8 cellular contexts compared by ENCODE assay signal in genomic region chr10:119206603-119207366, GRCh38. TPM values are rescaled to one million over a fixed set of nuclear protein-coding genes. Genes with fewer than 3 reads are reported as not detected.
DNase-seq lines count a peak whose midpoint lies in the region; ATAC-seq and TF ChIP-seq lines count a peak whose summit lies in the region.

No MANE protein-coding gene starts in this region.

- intact Hi-C loops in Caco-2 (cut with micrococcal nuclease; ENCODE audit: unreplicated experiment), result loop anchor here (1.0 to 5.0 kb wide), 6 partner anchors 36 to 211 kb away; no protein-coding TSS in a partner anchor

- H3K36me3 Mint-ChIP-seq in Caco-2 (ENCODE audit: insufficient read depth, unreplicated experiment) (peaks cover 5% of the 10 kb centered on the region), glutamatergic neuron (ENCODE audit: unreplicated experiment) (no peaks in the 10 kb centered on the region)
- no peaks in the 10 kb centered on the region for H3K36me3 Mint-ChIP-seq in activated naive CD4-positive, alpha-beta T cell treated with anti-CD3 and anti-CD28 coated beads, Interleukin-2, amount 50 U/mL, for 24 hours

- peaks cover 16% of the 10 kb centered on the region for H3K4me1 ChIP-seq in Caco-2
- H3K4me1 ChIP-seq in SJCRH30, result peaks cover 17% of the 10 kb centered on the region
- peaks cover 22 to 30% of the 10 kb centered on the region in 2 donors for H3K4me1 ChIP-seq in thoracic aorta (ENCODE audit: control insufficient read depth in 1 of 2, low read depth in 2 of 2)

- ATAC-seq in GM19395 (IDR thresholded peaks at IDR 0.05; ENCODE audit: unreplicated experiment), result peak; percentile 57
- peak; percentile 48 for ATAC-seq in HG03460 (IDR thresholded peaks at IDR 0.05; ENCODE audit: unreplicated experiment)
- peak; percentile 81 for ATAC-seq in omental fat pad (ENCODE audit: low FRiP score)
- ATAC-seq in thoracic aorta (ENCODE audit: insufficient number of reproducible peaks, low FRiP score, low read depth), result peak; percentile 29

- H3K27me3 Mint-ChIP-seq in Caco-2 (ENCODE audit: insufficient read depth, unreplicated experiment), result no peaks in the 10 kb centered on the region
- no peaks in the 10 kb centered on the region for H3K27me3 Mint-ChIP-seq in activated naive CD4-positive, alpha-beta T cell treated with anti-CD3 and anti-CD28 coated beads, Interleukin-2, amount 50 U/mL, for 24 hours
- peaks cover 14% of the 10 kb centered on the region for H3K27me3 Mint-ChIP-seq in glutamatergic neuron (ENCODE audit: unreplicated experiment)

- H3K9me3 Mint-ChIP-seq in Caco-2 (ENCODE audit: unreplicated experiment) (no peaks in the 10 kb centered on the region), glutamatergic neuron (ENCODE audit: unreplicated experiment) (peaks cover 13% of the 10 kb centered on the region)
- no peaks in the 10 kb centered on the region for H3K9me3 Mint-ChIP-seq in activated naive CD4-positive, alpha-beta T cell treated with anti-CD3 and anti-CD28 coated beads, Interleukin-2, amount 50 U/mL, for 24 hours

- H3K4me3 ChIP-seq in Caco-2 (ENCODE audit: low read depth, low read length) (peak overlapping the region; percentile 75), SJCRH30 (peak overlapping the region; percentile 78), thoracic aorta (peak overlapping the region; percentile 95)

- DNase-seq in Caco-2 (peak; percentile 64 to 87), SJCRH30 (peak; percentile 77 to 86), glutamatergic neuron (peak; percentile 85), omental fat pad (ENCODE audit: low spot score) (peak; percentile 40), thoracic aorta (ENCODE audit: low spot score) (peak; percentile 54)

- H3K4me1 Mint-ChIP-seq in Caco-2 (ENCODE audit: low read depth, unreplicated experiment), result peaks cover 17% of the 10 kb centered on the region
- peaks cover 44% of the 10 kb centered on the region for H3K4me1 Mint-ChIP-seq in activated naive CD4-positive, alpha-beta T cell treated with anti-CD3 and anti-CD28 coated beads, Interleukin-2, amount 50 U/mL, for 24 hours
- H3K4me1 Mint-ChIP-seq in glutamatergic neuron (ENCODE audit: low read depth, unreplicated experiment), result peaks cover 20% of the 10 kb centered on the region

- H3K27ac Mint-ChIP-seq in Caco-2 (ENCODE audit: unreplicated experiment) (peak overlapping the region; percentile 84), glutamatergic neuron (ENCODE audit: unreplicated experiment) (peak overlapping the region; percentile 97)
- H3K27ac Mint-ChIP-seq in activated naive CD4-positive, alpha-beta T cell treated with anti-CD3 and anti-CD28 coated beads, Interleukin-2, amount 50 U/mL, for 24 hours, result peak overlapping the region; percentile 97

- TF ChIP-seq CTCF in Caco-2 (IDR thresholded peaks at IDR 0.05; ENCODE audit: insufficient read depth in 1 of 2, low read depth in 1 of 2, low read length in 1 of 2, severe bottlenecking in 1 of 2, unreplicated experiment in 1 of 2) (peak; percentile 24 to 75), glutamatergic neuron (IDR thresholded peaks at IDR 0.05; ENCODE audit: partially characterized antibody, unreplicated experiment) (peak; percentile 76), omental fat pad (IDR thresholded peaks at IDR 0.05) (peak in 2 of 3 donors; percentile 93 to 96), thoracic aorta (IDR thresholded peaks at IDR 0.05) (peak; percentile 44)

- H3K36me3 ChIP-seq in Caco-2 (ENCODE audit: control insufficient read depth, insufficient read depth, low read length), result no peaks in the 10 kb centered on the region
- no peaks in the 10 kb centered on the region for H3K36me3 ChIP-seq in SJCRH30
- H3K36me3 ChIP-seq in thoracic aorta, result no peaks in the 10 kb centered on the region

- CTCF ChIA-PET in Caco-2 (lab: Charles Lee), result interaction anchor here (0.6 to 2.5 kb wide), 23 partner anchors 9 to 519 kb away, joined by 3 to 29 read pairs (median 5); partner anchors contain the start of gene INPP5F

- H3K27ac ChIP-seq in SJCRH30 (peak overlapping the region; percentile 81), thoracic aorta (peak overlapping the region; percentile 93 to 94)

- H3K4me3 Mint-ChIP-seq in Caco-2 (ENCODE audit: unreplicated experiment), result peak overlapping the region; percentile 81
- H3K4me3 Mint-ChIP-seq in activated naive CD4-positive, alpha-beta T cell treated with anti-CD3 and anti-CD28 coated beads, Interleukin-2, amount 50 U/mL, for 24 hours, result peak overlapping the region; percentile 90
- peak overlapping the region; percentile 92 for H3K4me3 Mint-ChIP-seq in glutamatergic neuron (ENCODE audit: unreplicated experiment)

- H3K9me3 ChIP-seq in Caco-2 (no peaks in the 10 kb centered on the region), SJCRH30 (replicated peaks) (no peaks in the 10 kb centered on the region), thoracic aorta (no peaks in the 10 kb centered on the region)

- BruUV-seq in Caco-2 (replicated peaks; lab: Mats Ljungman, UMichigan), result no TSS peak

- POLR2A ChIA-PET in Caco-2 (lab: Charles Lee), result interaction anchor here (0.6 to 1.8 kb wide), 10 partner anchors 15 to 520 kb away, joined by 3 to 11 read pairs (median 5); partner anchors contain the start of gene PRDX3

- H3K27me3 ChIP-seq in Caco-2 (replicated peaks; ENCODE audit: control insufficient read depth, insufficient read depth, low read length) (no peaks in the 10 kb centered on the region), SJCRH30 (no peaks in the 10 kb centered on the region), thoracic aorta (replicated peaks; ENCODE audit: insufficient read depth) (no peaks in the 10 kb centered on the region)

RNA-seq across cellular contexts. Expression of gene GRK5, which starts 0.6 kb away (rescaled TPM):
- total RNA-seq in Caco-2 (2022) (7.7 and 8.9 TPM in 2 replicates), glutamatergic neuron (ENCODE audit: unreplicated experiment) (77.6 TPM), omental fat pad (10 to 100 TPM; 15.9 to 53.8 (median 18.4) TPM), thoracic aorta (10 to 100 TPM; 85.3 to 90.2 TPM)
- 4.4 and 4.7 TPM in 2 replicates for total RNA-seq in SJCRH30 (2014; rRNA removed; shearing (Covaris generic))

RNA-seq across cellular contexts. Expression of gene PRDX3, which starts 28.2 kb away (rescaled TPM):
- 213 and 216 TPM in 2 replicates for total RNA-seq in Caco-2 (2022)
- total RNA-seq in SJCRH30 (2014; rRNA removed; shearing (Covaris generic)), result 235 and 239 TPM in 2 replicates
- 103 TPM for total RNA-seq in glutamatergic neuron (ENCODE audit: unreplicated experiment)
- total RNA-seq in omental fat pad, result 100 to 1,000 TPM; 125 to 201 (median 156) TPM
- total RNA-seq in thoracic aorta, result 10 to 100 TPM; 64.4 to 77.6 TPM

RNA-seq across cellular contexts. Expression of gene SFXN4, which starts 41.3 kb away (rescaled TPM):
- total RNA-seq in Caco-2 (2022) (45.3 and 45.9 TPM in 2 replicates), glutamatergic neuron (ENCODE audit: unreplicated experiment) (12.2 TPM), omental fat pad (10 to 100 TPM; 17.1 to 30.1 (median 24.2) TPM), thoracic aorta (10 to 100 TPM in 1 of 2 donors, 1 to 10 TPM in 1; 9.5 to 16.1 TPM)
- total RNA-seq in SJCRH30 (2014; rRNA removed; shearing (Covaris generic)), result 31.4 and 32.1 TPM in 2 replicates

Comparison
In these comparisons a context has a peak if more than half of its experiments do, and no peak if none do; other contexts are left out.
1. Peak in every context shown above with its lines: DNase-seq, ATAC-seq, H3K4me3 ChIP-seq and H3K27ac ChIP-seq.
2. CTCF ChIP-seq: peak in every context shown above with its lines; median percentile 94 in omental fat pad; 76 in glutamatergic neuron; 50 in Caco-2; 44 in thoracic aorta.
3. ATAC-seq: peak in every context shown above with its lines; median percentile 81 in omental fat pad; 57 in GM19395; 48 in HG03460; 29 in thoracic aorta.